In the genomic region with DNA sequence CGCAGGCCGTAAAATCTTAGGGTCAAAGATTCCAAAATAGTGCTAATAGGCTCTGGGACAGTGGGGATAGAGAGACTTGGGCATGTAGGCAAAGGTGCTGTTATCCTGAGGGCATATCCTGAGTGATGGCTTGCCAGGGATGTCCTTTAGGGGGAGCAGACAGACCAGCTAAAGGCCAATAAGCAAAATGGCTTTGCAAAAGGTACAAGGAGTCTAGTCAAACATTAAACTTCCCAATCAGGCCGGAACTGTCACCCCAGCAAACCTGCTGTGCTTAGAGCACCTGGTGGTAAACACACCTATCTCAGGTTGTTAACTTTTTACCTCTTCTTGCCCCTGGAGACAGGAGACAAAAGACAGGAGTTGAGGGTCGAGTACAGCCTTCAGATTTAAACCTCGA, we compare ENCODE assay signal across 1 cellular context.
TF ChIP-seq lines count a peak whose summit lies in the region.

No MANE protein-coding gene starts in this region.

TF ChIP-seq in K562, 482 proteins besides CTCF, POLR2A, EP300 and RAD21:
- TF ChIP-seq, protein P1, sequence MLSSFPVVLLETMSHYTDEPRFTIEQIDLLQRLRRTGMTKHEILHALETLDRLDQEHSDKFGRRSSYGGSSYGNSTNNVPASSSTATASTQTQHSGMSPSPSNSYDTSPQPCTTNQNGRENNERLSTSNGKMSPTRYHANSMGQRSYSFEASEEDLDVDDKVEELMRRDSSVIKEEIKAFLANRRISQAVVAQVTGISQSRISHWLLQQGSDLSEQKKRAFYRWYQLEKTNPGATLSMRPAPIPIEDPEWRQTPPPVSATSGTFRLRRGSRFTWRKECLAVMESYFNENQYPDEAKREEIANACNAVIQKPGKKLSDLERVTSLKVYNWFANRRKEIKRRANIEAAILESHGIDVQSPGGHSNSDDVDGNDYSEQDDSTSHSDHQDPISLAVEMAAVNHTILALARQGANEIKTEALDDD (IDR thresholded peaks at IDR 0.05) = no peak
- TF ChIP-seq, protein P2, sequence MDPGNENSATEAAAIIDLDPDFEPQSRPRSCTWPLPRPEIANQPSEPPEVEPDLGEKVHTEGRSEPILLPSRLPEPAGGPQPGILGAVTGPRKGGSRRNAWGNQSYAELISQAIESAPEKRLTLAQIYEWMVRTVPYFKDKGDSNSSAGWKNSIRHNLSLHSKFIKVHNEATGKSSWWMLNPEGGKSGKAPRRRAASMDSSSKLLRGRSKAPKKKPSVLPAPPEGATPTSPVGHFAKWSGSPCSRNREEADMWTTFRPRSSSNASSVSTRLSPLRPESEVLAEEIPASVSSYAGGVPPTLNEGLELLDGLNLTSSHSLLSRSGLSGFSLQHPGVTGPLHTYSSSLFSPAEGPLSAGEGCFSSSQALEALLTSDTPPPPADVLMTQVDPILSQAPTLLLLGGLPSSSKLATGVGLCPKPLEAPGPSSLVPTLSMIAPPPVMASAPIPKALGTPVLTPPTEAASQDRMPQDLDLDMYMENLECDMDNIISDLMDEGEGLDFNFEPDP (CRISPR knock-in tag; IDR thresholded peaks at IDR 0.05) = no peak
- TF ChIP-seq MYNN (IDR thresholded peaks at IDR 0.05) = no peak
- TF ChIP-seq MYNN (CRISPR knock-in tag; IDR thresholded peaks at IDR 0.05) = no peak
- TF ChIP-seq ZBTB1 (CRISPR knock-in tag; IDR thresholded peaks at IDR 0.05; ENCODE audit: borderline replicate concordance, low read depth) = no peak
- no peak for TF ChIP-seq THRAP3 (IDR thresholded peaks at IDR 0.05; ENCODE audit: borderline replicate concordance)
- no peak for TF ChIP-seq MAFG (tag; conservative IDR thresholded peaks at IDR 0.05)
- TF ChIP-seq MED1 (CRISPR knock-in tag; IDR thresholded peaks at IDR 0.05; ENCODE audit: borderline replicate concordance) = no peak
- TF ChIP-seq ERF (CRISPR knock-in tag; IDR thresholded peaks at IDR 0.05) = no peak
- TF ChIP-seq TAL1 (IDR thresholded peaks at IDR 0.05) = no peak
- no peak for TF ChIP-seq ZNF175 (CRISPR knock-in tag; IDR thresholded peaks at IDR 0.05; ENCODE audit: low read depth)
- no peak for TF ChIP-seq CXXC5 (CRISPR knock-in tag; IDR thresholded peaks at IDR 0.05)
- TF ChIP-seq TOE1 (IDR thresholded peaks at IDR 0.05; ENCODE audit: borderline replicate concordance) = no peak
- TF ChIP-seq TOE1 (CRISPR knock-in tag; IDR thresholded peaks at IDR 0.05; ENCODE audit: borderline replicate concordance, low read depth) = no peak
- TF ChIP-seq, protein P3, sequence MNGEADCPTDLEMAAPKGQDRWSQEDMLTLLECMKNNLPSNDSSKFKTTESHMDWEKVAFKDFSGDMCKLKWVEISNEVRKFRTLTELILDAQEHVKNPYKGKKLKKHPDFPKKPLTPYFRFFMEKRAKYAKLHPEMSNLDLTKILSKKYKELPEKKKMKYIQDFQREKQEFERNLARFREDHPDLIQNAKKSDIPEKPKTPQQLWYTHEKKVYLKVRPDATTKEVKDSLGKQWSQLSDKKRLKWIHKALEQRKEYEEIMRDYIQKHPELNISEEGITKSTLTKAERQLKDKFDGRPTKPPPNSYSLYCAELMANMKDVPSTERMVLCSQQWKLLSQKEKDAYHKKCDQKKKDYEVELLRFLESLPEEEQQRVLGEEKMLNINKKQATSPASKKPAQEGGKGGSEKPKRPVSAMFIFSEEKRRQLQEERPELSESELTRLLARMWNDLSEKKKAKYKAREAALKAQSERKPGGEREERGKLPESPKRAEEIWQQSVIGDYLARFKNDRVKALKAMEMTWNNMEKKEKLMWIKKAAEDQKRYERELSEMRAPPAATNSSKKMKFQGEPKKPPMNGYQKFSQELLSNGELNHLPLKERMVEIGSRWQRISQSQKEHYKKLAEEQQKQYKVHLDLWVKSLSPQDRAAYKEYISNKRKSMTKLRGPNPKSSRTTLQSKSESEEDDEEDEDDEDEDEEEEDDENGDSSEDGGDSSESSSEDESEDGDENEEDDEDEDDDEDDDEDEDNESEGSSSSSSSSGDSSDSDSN (IDR thresholded peaks at IDR 0.05; ENCODE audit: borderline replicate concordance in 1 of 2, low read depth in 2 of 2, low read length in 2 of 2) = no peak
- TF ChIP-seq TCF7 (IDR thresholded peaks at IDR 0.05; ENCODE audit: borderline replicate concordance) = no peak
- no peak for TF ChIP-seq ZNF77 (CRISPR knock-in tag; IDR thresholded peaks at IDR 0.05)
- TF ChIP-seq HSF4 (CRISPR knock-in tag; IDR thresholded peaks at IDR 0.05; ENCODE audit: borderline replicate concordance) = no peak
TF ChIP-seq in K562: peak in this region for 0.
